In the genomic region with DNA sequence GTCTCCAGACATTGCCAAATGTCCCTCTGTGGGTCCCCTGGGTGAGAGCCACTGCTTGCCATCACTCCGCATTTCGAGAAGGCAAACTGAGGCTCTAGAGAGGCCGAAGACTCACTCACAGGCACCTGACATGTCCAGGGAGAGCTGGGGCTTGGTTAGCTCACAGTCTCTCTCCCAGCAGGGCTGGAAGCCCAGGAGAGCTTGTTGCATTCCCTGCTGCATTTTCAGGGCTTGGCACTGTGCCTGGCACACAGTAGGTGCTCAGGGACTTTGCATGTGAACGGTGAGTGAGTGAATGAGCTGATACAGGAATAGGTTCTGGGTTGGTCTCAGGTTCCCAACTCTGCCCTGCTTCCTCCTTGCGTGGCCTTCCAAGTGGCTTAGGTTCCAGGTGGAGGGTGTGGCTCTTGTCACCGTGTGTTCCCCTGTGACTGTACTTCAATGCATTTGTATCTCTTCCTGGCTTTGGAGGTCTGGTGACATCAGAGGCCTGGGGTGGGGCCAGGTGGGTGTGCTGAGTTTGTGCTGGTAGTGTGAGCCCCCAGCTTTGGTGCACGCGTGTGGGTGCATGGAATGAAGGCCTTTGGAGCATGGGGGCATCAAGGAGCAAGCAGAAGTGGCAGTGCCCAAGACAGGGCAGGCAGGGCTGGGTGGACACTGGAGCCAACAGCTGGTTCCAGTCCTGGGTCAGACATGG, we compare ENCODE assay signal across 1 cellular context.
TF ChIP-seq lines count a peak whose summit lies in the region.

No MANE protein-coding gene starts in this region.

TF ChIP-seq in SK-N-SH treated with all-trans-retinoic acid at 6 μM for 48 hours, 23 proteins besides CTCF, POLR2A, EP300 and RAD21 (continued from another document):
- TF ChIP-seq, protein P1, sequence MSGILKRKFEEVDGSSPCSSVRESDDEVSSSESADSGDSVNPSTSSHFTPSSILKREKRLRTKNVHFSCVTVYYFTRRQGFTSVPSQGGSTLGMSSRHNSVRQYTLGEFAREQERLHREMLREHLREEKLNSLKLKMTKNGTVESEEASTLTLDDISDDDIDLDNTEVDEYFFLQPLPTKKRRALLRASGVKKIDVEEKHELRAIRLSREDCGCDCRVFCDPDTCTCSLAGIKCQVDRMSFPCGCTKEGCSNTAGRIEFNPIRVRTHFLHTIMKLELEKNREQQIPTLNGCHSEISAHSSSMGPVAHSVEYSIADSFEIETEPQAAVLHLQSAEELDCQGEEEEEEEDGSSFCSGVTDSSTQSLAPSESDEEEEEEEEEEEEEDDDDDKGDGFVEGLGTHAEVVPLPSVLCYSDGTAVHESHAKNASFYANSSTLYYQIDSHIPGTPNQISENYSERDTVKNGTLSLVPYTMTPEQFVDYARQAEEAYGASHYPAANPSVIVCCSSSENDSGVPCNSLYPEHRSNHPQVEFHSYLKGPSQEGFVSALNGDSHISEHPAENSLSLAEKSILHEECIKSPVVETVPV (CRISPR knock-in tag; IDR thresholded peaks at IDR 0.05): no peak
- TF ChIP-seq ARNTL (CRISPR knock-in tag; IDR thresholded peaks at IDR 0.05; ENCODE audit: borderline replicate concordance, low read depth) (no peak), TOX (CRISPR knock-in tag; IDR thresholded peaks at IDR 0.05; ENCODE audit: borderline replicate concordance) (no peak), ZNF70 (CRISPR knock-in tag; IDR thresholded peaks at IDR 0.05) (no peak), PPARA (CRISPR knock-in tag; IDR thresholded peaks at IDR 0.05; ENCODE audit: borderline replicate concordance) (no peak), RARB (CRISPR knock-in tag; IDR thresholded peaks at IDR 0.05) (no peak), ZNF565 (CRISPR knock-in tag; conservative IDR thresholded peaks at IDR 0.05; ENCODE audit: low read depth) (no peak)
- TF ChIP-seq, protein P2, sequence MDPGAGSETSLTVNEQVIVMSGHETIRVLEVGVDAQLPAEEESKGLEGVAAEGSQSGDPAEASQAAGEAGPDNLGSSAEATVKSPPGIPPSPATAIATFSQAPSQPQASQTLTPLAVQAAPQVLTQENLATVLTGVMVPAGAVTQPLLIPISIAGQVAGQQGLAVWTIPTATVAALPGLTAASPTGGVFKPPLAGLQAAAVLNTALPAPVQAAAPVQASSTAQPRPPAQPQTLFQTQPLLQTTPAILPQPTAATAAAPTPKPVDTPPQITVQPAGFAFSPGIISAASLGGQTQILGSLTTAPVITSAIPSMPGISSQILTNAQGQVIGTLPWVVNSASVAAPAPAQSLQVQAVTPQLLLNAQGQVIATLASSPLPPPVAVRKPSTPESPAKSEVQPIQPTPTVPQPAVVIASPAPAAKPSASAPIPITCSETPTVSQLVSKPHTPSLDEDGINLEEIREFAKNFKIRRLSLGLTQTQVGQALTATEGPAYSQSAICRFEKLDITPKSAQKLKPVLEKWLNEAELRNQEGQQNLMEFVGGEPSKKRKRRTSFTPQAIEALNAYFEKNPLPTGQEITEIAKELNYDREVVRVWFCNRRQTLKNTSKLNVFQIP (CRISPR knock-in tag; IDR thresholded peaks at IDR 0.05; ENCODE audit: borderline replicate concordance, low read depth): no peak
- TF ChIP-seq, protein P3, sequence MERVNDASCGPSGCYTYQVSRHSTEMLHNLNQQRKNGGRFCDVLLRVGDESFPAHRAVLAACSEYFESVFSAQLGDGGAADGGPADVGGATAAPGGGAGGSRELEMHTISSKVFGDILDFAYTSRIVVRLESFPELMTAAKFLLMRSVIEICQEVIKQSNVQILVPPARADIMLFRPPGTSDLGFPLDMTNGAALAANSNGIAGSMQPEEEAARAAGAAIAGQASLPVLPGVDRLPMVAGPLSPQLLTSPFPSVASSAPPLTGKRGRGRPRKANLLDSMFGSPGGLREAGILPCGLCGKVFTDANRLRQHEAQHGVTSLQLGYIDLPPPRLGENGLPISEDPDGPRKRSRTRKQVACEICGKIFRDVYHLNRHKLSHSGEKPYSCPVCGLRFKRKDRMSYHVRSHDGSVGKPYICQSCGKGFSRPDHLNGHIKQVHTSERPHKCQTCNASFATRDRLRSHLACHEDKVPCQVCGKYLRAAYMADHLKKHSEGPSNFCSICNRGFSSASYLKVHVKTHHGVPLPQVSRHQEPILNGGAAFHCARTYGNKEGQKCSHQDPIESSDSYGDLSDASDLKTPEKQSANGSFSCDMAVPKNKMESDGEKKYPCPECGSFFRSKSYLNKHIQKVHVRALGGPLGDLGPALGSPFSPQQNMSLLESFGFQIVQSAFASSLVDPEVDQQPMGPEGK (CRISPR knock-in tag; IDR thresholded peaks at IDR 0.05; ENCODE audit: borderline replicate concordance): no peak
